Comparison of ENCODE assay signal across 8 cellular contexts in the genomic region with DNA sequence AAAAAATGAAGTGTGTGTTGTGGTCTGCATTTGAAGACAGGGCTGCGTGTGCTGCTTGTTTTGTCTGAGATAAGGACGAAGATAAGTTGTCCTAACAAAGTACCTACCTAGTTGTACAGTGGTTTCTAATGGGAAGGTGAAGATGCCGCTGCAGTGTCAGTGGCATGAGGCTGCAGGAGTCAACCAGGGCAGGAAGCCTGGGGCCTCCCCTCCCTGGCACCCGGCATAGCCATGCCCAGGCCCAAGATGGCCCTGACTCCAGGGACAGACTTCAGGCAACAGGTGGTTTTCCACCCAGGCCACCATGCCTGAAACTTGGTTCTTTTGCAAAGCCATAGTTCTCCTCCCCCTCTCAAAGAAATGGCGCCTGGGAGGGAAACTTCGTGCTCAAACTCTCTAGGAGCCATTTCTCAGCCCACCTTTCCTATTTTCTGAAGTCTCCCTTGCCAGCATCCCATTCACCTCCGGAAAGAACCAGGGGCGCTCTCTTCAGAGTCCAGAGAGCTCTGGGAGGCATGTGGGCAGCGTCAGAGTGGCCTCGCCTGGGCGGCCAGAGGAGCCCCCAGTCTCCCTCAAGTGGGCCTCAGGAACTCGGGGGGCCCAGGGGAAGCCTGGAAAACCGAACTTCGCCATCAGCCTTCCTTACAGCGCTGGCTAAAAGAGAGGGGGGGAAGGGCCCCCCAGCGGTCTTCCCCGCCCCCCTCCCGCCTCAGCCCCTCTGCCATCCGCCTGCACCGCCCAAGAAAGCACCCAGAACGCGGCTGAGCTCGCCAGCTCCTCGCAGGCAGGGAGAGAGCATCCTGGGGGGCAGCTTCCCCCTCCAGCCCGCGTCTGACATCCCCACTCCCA. TPM values are rescaled to one million over a fixed set of nuclear protein-coding genes. Genes with fewer than 3 reads are reported as not detected.
DNase-seq lines count a peak whose midpoint lies in the region; ATAC-seq and TF ChIP-seq lines count a peak whose summit lies in the region.

No MANE protein-coding gene starts in this region.

- no peaks in the 10 kb centered on the region for H3K9me3 ChIP-seq in NT2/D1 (ENCODE audit: insufficient read depth, low read length)
- no peaks in the 10 kb centered on the region for H3K9me3 ChIP-seq in left lung

- no peaks in the 10 kb centered on the region for H3K36me3 ChIP-seq in NT2/D1 (ENCODE audit: insufficient read depth, insufficient read length, low read length)
- no peaks in the 10 kb centered on the region for H3K36me3 ChIP-seq in left lung

- no peak for ATAC-seq in left lung
- no peak for ATAC-seq in GM19397 (IDR thresholded peaks at IDR 0.05; ENCODE audit: unreplicated experiment)
- no peak for ATAC-seq in GM19351 (IDR thresholded peaks at IDR 0.05; ENCODE audit: unreplicated experiment)

- peak overlapping the region; percentile 88 for H3K4me3 ChIP-seq in NT2/D1 (ENCODE audit: insufficient read length, low read depth)
- H3K4me3 ChIP-seq in left lung, result peak overlapping the region; percentile 81 to 89

- H3K27ac ChIP-seq in C4-2B (peak overlapping the region; percentile 85), left lung (peak overlapping the region; percentile 77 to 99)

- intact Hi-C loops in left lung (cut with DNase I), result no loop called here

- H3K4me1 ChIP-seq in NT2/D1 (ENCODE audit: insufficient read depth, insufficient read length), result no peaks in the 10 kb centered on the region
- peaks cover 9 to 47% of the 10 kb centered on the region in 2 donors for H3K4me1 ChIP-seq in left lung

- H3K27me3 ChIP-seq in NT2/D1 (ENCODE audit: insufficient read depth, insufficient read length), result no peaks in the 10 kb centered on the region
- no peaks in the 10 kb centered on the region for H3K27me3 ChIP-seq in left lung

- TF ChIP-seq CTCF in C4-2B (conservative IDR thresholded peaks at IDR 0.05) (no peak), left lung (IDR thresholded peaks at IDR 0.05) (no peak)

- DNase-seq in NT2/D1 (ENCODE audit: low read depth, low spot score) (no peak), amniotic epithelial cell (ENCODE audit: low read depth) (peak; percentile 14), left lung (no peak), kidney glomerular epithelial cell (lab: John Stamatoyannopoulos, UW) (no peak)
- peak; percentile 51 for DNase-seq in stimulated activated CD8-positive, alpha-beta memory T cell treated with anti-CD3 and anti-CD28 coated beads, Interleukin-4, amount 100 ng/mL, for 48 hours

- peak overlapping the region; percentile 85 for H3K9ac ChIP-seq in NT2/D1 (ENCODE audit: insufficient read length, low read depth)

RNA-seq across cellular contexts. Expression of a gene that starts 2.0 kb away (rescaled TPM):
- 10 to 100 TPM; 27.6 to 29.8 TPM for total RNA-seq in left lung

Comparison
In these comparisons a context has a peak if more than half of its experiments do, and no peak if none do; other contexts are left out.
1. DNase-seq: peak in amniotic epithelial cell (single experiment) and stimulated activated CD8-positive, alpha-beta memory T cell treated with anti-CD3 and anti-CD28 coated beads, Interleukin-4, amount 100 ng/mL, for 48 hours (single experiment); none in NT2/D1 (single experiment), left lung (0 of 2) and kidney glomerular epithelial cell (single experiment).